19 cellular contexts compared by ENCODE assay signal in the genomic region with DNA sequence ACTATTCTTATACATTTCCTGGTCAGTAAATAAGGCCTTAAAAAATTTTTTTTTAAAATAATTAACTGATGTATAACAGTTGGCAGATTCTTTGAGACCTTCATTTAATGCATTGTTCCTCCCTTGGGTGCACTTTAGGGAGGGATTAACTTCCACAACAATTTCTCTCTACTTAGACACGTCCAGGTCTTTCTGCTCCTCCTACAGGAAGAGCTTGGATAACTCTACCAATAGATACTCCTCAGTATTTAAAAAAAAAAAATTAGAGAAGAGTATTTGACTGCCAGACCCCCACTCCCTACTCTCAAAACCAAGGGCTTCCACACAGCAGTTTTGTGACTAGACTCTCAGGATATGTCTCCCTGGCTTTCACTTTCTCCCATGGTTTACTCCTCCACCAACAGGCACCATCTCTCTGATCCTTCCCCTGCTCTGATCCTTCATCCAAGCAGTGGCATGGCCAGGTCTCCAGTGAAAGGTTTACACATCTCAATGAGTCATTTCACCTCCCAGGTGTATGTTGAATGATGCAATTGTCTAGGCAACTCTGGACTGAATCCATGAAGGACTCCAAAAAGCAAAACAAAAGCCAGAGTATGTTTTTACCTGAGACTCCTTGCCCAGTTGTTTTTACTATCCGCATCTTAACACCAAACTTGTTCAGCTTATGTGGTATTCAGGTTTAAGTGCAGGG. TPM values are rescaled to one million over a fixed set of nuclear protein-coding genes. Genes with fewer than 3 reads are reported as not detected.
DNase-seq lines count a peak whose midpoint lies in the region; ATAC-seq and TF ChIP-seq lines count a peak whose summit lies in the region.
"Had no signal": no experiment of that assay in that cellular context is flagged by ENCODE, and none has a peak within 500 bp of the region (broad histone marks: within the 10 kb centered on the region; RNA-seq: fewer than 3 reads in every experiment).

No MANE protein-coding gene starts in this region.

- peaks cover 100% of the 10 kb centered on the region for H3K27me3 Mint-ChIP-seq in neural crest cell (ENCODE audit: low read depth)
- H3K27me3 Mint-ChIP-seq in activated T-cell treated with anti-CD3 and anti-CD28 coated beads, Interleukin-2, amount 50 U/mL, for 24 hours: peaks cover 94% of the 10 kb centered on the region

- CTCF ChIA-PET in RWPE1 (lab: Yijun Ruan, JAX): no interaction called here

- no peak overlapping the region for H3K27ac ChIP-seq in RWPE1
- H3K27ac ChIP-seq: esophagus squamous epithelium, pancreas, transverse colon had no signal

- no peak for TF ChIP-seq CTCF in RWPE1 (conservative IDR thresholded peaks at IDR 0.05; ENCODE audit: low read depth)
- no peak for TF ChIP-seq CTCF in neural crest cell (conservative IDR thresholded peaks at IDR 0.05)

- ATAC-seq in HG03469 (IDR thresholded peaks at IDR 0.05; ENCODE audit: unreplicated experiment) (no peak), GM19455 (IDR thresholded peaks at IDR 0.05; ENCODE audit: unreplicated experiment) (no peak)
- ATAC-seq: activated naive CD4-positive, alpha-beta T cell treated with anti-CD3 and anti-CD28 coated beads, Interleukin-2, amount 50 U/mL, for 72 hours; activated T-cell treated with anti-CD3 and anti-CD28 coated beads, Interleukin-2, amount 50 U/mL, for 72 hours; pancreas had no signal

- peaks cover 7% of the 10 kb centered on the region for H3K9me3 Mint-ChIP-seq in neural crest cell
- no peaks in the 10 kb centered on the region for H3K9me3 Mint-ChIP-seq in activated T-cell treated with anti-CD3 and anti-CD28 coated beads, Interleukin-2, amount 50 U/mL, for 24 hours

- POLR2A ChIA-PET in RWPE1 (lab: Yijun Ruan, JAX; ENCODE audit: low non-redundant PET): no interaction called here

- peaks cover 16% of the 10 kb centered on the region for H3K36me3 Mint-ChIP-seq in neural crest cell (ENCODE audit: low read depth)
- H3K36me3 Mint-ChIP-seq in activated T-cell treated with anti-CD3 and anti-CD28 coated beads, Interleukin-2, amount 50 U/mL, for 24 hours (ENCODE audit: low read depth): no peaks in the 10 kb centered on the region

- DNase-seq in HPDE6-E6E7 (ENCODE audit: extremely low spot score) (peak; percentile 72), RWPE1 (ENCODE audit: low spot score) (peak; percentile 52), ecto neural progenitor cell (ENCODE audit: low spot score) (peak; percentile 18), neural crest cell (ENCODE audit: low read depth, low spot score) (no peak)
- no peak for DNase-seq in activated T-cell treated with anti-CD3 and anti-CD28 coated beads, Interleukin-2, amount 50 U/mL, for 24 hours
- DNase-seq: activated T-cell treated with anti-CD3 and anti-CD28 coated beads, Interleukin-2, amount 50 U/mL, for 72 hours; CD8-positive, alpha-beta memory T cell; esophagus squamous epithelium; immature natural killer cell; NCI-H1105 treated with DMSO at 0.1 percent for 48 hours; NCI-H2171; pancreas; SK-N-SH; transverse colon had no signal

- peaks cover 53% of the 10 kb centered on the region for H3K4me1 Mint-ChIP-seq in neural crest cell
- no peaks in the 10 kb centered on the region for H3K4me1 Mint-ChIP-seq in activated T-cell treated with anti-CD3 and anti-CD28 coated beads, Interleukin-2, amount 50 U/mL, for 24 hours (ENCODE audit: low read depth)
- H3K4me1 Mint-ChIP-seq: CD8-positive, alpha-beta memory T cell; immature natural killer cell had no signal

- H3K4me3 Mint-ChIP-seq in neural crest cell: peak overlapping the region; percentile 91
- H3K4me3 Mint-ChIP-seq in activated T-cell treated with anti-CD3 and anti-CD28 coated beads, Interleukin-2, amount 50 U/mL, for 24 hours: no peak overlapping the region
- H3K4me3 Mint-ChIP-seq: activated T-cell treated with anti-CD3 and anti-CD28 coated beads, Interleukin-2, amount 50 U/mL, for 72 hours; stimulated activated naive CD8-positive, alpha-beta T cell treated with anti-CD3 and anti-CD28 coated beads, Interleukin-15, Interleukin-2, amounts not matched to agents 100 ng/mL and 50 ng/mL, for 24 hours had no signal

- H3K27ac Mint-ChIP-seq in neural crest cell (ENCODE audit: unreplicated experiment): no peak overlapping the region
- no peak overlapping the region for H3K27ac Mint-ChIP-seq in activated T-cell treated with anti-CD3 and anti-CD28 coated beads, Interleukin-2, amount 50 U/mL, for 24 hours
- H3K27ac Mint-ChIP-seq: activated naive CD4-positive, alpha-beta T cell treated with anti-CD3 and anti-CD28 coated beads, Interleukin-2, amount 50 U/mL, for 72 hours; activated T-cell treated with anti-CD3 and anti-CD28 coated beads, Interleukin-2, amount 50 U/mL, for 72 hours; CD8-positive, alpha-beta memory T cell; immature natural killer cell; stimulated activated naive CD8-positive, alpha-beta T cell treated with anti-CD3 and anti-CD28 coated beads, Interleukin-15, Interleukin-2, amounts not matched to agents 100 ng/mL and 50 ng/mL, for 24 hours had no signal

RNA-seq across cellular contexts. Expression of a gene that starts 7.4 kb away (rescaled TPM):
- total RNA-seq in neural crest cell: 4.5 and 6.1 TPM in 2 replicates
- total RNA-seq: activated naive CD4-positive, alpha-beta T cell treated with anti-CD3 and anti-CD28 coated beads, Interleukin-2, amount 50 U/mL, for 72 hours; activated T-cell treated with anti-CD3 and anti-CD28 coated beads, Interleukin-2, amount 50 U/mL, for 72 hours; CD8-positive, alpha-beta memory T cell; dermis microvascular lymphatic vessel endothelial cell; esophagus squamous epithelium; pancreas; transverse colon had no signal

RNA-seq across cellular contexts. Expression of a gene that starts 10.2 kb away (rescaled TPM):
- 54.3 and 64.5 TPM in 2 replicates for total RNA-seq in neural crest cell
- total RNA-seq: activated naive CD4-positive, alpha-beta T cell treated with anti-CD3 and anti-CD28 coated beads, Interleukin-2, amount 50 U/mL, for 72 hours; activated T-cell treated with anti-CD3 and anti-CD28 coated beads, Interleukin-2, amount 50 U/mL, for 72 hours; CD8-positive, alpha-beta memory T cell; dermis microvascular lymphatic vessel endothelial cell; esophagus squamous epithelium; pancreas; transverse colon had no signal

Comparison
In these comparisons a context has a peak if more than half of its experiments do, and no peak if none do; other contexts are left out.
1. DNase-seq: peak in HPDE6-E6E7 (single experiment), RWPE1 (single experiment) and ecto neural progenitor cell (single experiment); none in neural crest cell (single experiment) and activated T-cell treated with anti-CD3 and anti-CD28 coated beads, Interleukin-2, amount 50 U/mL, for 24 hours (single experiment).